ENCODE assay signal across 10 cellular contexts in the genomic region with DNA sequence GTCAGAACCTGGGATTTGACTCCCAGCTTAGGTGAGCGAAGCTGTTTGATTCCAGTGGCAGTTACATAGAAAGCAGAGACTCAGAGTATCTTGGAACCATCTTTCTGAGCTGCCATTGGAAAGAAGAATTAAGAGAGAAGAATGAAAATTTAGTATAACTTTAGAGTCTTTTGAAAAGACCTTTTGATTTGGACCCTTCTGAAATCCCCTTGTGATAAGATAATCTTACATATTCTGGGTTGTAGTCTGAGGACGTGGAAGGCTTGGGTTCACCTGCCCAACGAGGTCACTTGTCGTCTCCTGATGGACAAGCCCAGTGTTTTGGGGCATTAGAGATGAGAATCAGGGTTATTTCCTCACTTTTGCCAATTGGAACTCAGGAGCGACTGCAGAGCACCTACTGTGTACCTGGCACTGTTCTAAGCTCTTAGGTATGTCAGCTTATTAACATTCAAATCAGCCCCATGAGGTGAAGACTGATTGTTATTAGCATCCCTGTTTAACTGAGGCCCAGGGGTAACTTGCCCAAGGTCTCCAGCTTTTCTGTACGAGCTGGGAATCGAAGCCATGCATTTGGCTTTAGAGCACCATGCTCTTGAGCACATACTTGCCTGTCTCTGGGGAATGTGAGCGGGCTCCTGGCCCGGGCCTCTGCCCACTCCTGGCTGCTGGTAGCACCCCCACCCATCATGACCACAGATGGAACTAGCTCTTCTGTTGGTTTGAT. TPM values are rescaled to one million over a fixed set of nuclear protein-coding genes. Genes with fewer than 3 reads are reported as not detected.
DNase-seq lines count a peak whose midpoint lies in the region; ATAC-seq and TF ChIP-seq lines count a peak whose summit lies in the region.
"Had no signal": no experiment of that assay in that cellular context is flagged by ENCODE, and none has a peak within 500 bp of the region (broad histone marks: within the 10 kb centered on the region; RNA-seq: fewer than 3 reads in every experiment).

No MANE protein-coding gene starts in this region.

- H3K4me3 Mint-ChIP-seq in CD8-positive, alpha-beta memory T cell, result peak overlapping the region; percentile 71 to 91 (median 88)
- H3K4me3 Mint-ChIP-seq in IgD-negative memory B cell, result peak overlapping the region in 3 of 4 donors; percentile 12 to 98 (median 98)
- peak overlapping the region; percentile 94 for H3K4me3 Mint-ChIP-seq in chondrocyte (ENCODE audit: unreplicated experiment)

- no peak for TF ChIP-seq EP300 in neural cell (conservative IDR thresholded peaks at IDR 0.05; ENCODE audit: poor library complexity, severe bottlenecking)

- no peaks in the 10 kb centered on the region for H3K9me3 ChIP-seq in CD8-positive, alpha-beta memory T cell (ENCODE audit: low read length)
- H3K9me3 ChIP-seq in neural cell (ENCODE audit: low read length), result no peaks in the 10 kb centered on the region
- H3K9me3 ChIP-seq: esophagus squamous epithelium had no signal

- H3K9me2 ChIP-seq in neural cell (ENCODE audit: insufficient read depth, low read length), result no peaks in the 10 kb centered on the region

- no peaks in the 10 kb centered on the region for H3K27me3 ChIP-seq in CD8-positive, alpha-beta memory T cell (ENCODE audit: insufficient read depth, low read length, poor library complexity, severe bottlenecking)
- peaks cover 42% of the 10 kb centered on the region for H3K27me3 ChIP-seq in neural cell (ENCODE audit: insufficient read depth, low read depth, low read length)

- ATAC-seq in HG02938 (IDR thresholded peaks at IDR 0.05; ENCODE audit: unreplicated experiment) (no peak), GM21526 (IDR thresholded peaks at IDR 0.05; ENCODE audit: low FRiP score, unreplicated experiment) (no peak)

- no peaks in the 10 kb centered on the region for H3K36me3 ChIP-seq in CD8-positive, alpha-beta memory T cell (ENCODE audit: insufficient read depth, low read length)
- no peaks in the 10 kb centered on the region for H3K36me3 ChIP-seq in neural cell (ENCODE audit: insufficient read depth, low read length)
- H3K36me3 ChIP-seq: esophagus squamous epithelium had no signal

- H3K4me3 ChIP-seq in CD8-positive, alpha-beta memory T cell (ENCODE audit: low read length), result no peak overlapping the region
- no peak overlapping the region for H3K4me3 ChIP-seq in neural cell (ENCODE audit: low read length)

- DNase-seq in CD8-positive, alpha-beta memory T cell, result no peak
- DNase-seq in chondrocyte (ENCODE audit: low spot score) (no peak), NCI-H2171 (lab: John Stamatoyannopoulos, UW) (no peak), NCI-H2107 (lab: John Stamatoyannopoulos, UW) (no peak)
- DNase-seq: esophagus squamous epithelium, GOT3 had no signal

- no peak overlapping the region for H2AFZ ChIP-seq in neural cell (ENCODE audit: low read depth, low read length)

- H3K4me1 Mint-ChIP-seq in CD8-positive, alpha-beta memory T cell, result peaks cover 41 to 59% (median 50%) of the 10 kb centered on the region in 3 donors
- H3K4me1 Mint-ChIP-seq in IgD-negative memory B cell (peaks cover 24 to 26% (median 24%) of the 10 kb centered on the region in 3 donors), chondrocyte (ENCODE audit: low read depth) (peaks cover 38% of the 10 kb centered on the region)

- H3K27ac ChIP-seq in CD8-positive, alpha-beta memory T cell (ENCODE audit: low read depth, low read length), result no peak overlapping the region
- H3K27ac ChIP-seq in neural cell (ENCODE audit: low read length), result no peak overlapping the region

- no peak overlapping the region for H3K9ac ChIP-seq in neural cell (ENCODE audit: low read length)

- H3K4me1 ChIP-seq in CD8-positive, alpha-beta memory T cell (ENCODE audit: insufficient read depth, low read length), result peaks cover 32% of the 10 kb centered on the region

- H3K36me3 Mint-ChIP-seq in CD8-positive, alpha-beta memory T cell, result no peaks in the 10 kb centered on the region
- no peaks in the 10 kb centered on the region for H3K36me3 Mint-ChIP-seq in IgD-negative memory B cell
- peaks cover 1% of the 10 kb centered on the region for H3K36me3 Mint-ChIP-seq in chondrocyte (ENCODE audit: low read depth)

- H3F3A ChIP-seq in neural cell (ENCODE audit: insufficient read depth, low read length, poor library complexity, severe bottlenecking), result no peaks in the 10 kb centered on the region

- H3K9me3 Mint-ChIP-seq in CD8-positive, alpha-beta memory T cell, result no peaks in the 10 kb centered on the region
- no peaks in the 10 kb centered on the region for H3K9me3 Mint-ChIP-seq in IgD-negative memory B cell
- H3K9me3 Mint-ChIP-seq in chondrocyte (ENCODE audit: low read depth), result no peaks in the 10 kb centered on the region

- POLR2A ChIA-PET in CD8-positive, alpha-beta memory T cell (lab: Charles Lee), result interaction anchor here (1.7 kb wide), 1 partner anchor 13 kb away, joined by 11 read pairs; no protein-coding TSS in a partner anchor

- TF ChIP-seq CTCF in chondrocyte (IDR thresholded peaks at IDR 0.05) (peak; percentile 36), neural cell (IDR thresholded peaks at IDR 0.05; ENCODE audit: poor library complexity, severe bottlenecking) (peak; percentile 13)

- TF ChIP-seq RAD21 in neural cell (conservative IDR thresholded peaks at IDR 0.05), result no peak

- H3K27ac Mint-ChIP-seq in CD8-positive, alpha-beta memory T cell, result peak overlapping the region in 3 of 8 donors; percentile 48 to 60 (median 53)
- peak overlapping the region in 2 of 3 donors; percentile 55 to 85 for H3K27ac Mint-ChIP-seq in IgD-negative memory B cell
- H3K27ac Mint-ChIP-seq in chondrocyte (ENCODE audit: unreplicated experiment), result peak overlapping the region; percentile 52

- H3K4me2 ChIP-seq in neural cell (ENCODE audit: low read length), result no peak overlapping the region

- CTCF ChIA-PET in CD8-positive, alpha-beta memory T cell (lab: Charles Lee), result interaction anchor here (1.5 to 3.3 kb wide), 5 partner anchors 12 to 122 kb away, joined by 4 to 30 read pairs (median 9); no protein-coding TSS in a partner anchor

- peaks cover 9 to 29% of the 10 kb centered on the region in 2 donors for H3K27me3 Mint-ChIP-seq in CD8-positive, alpha-beta memory T cell
- H3K27me3 Mint-ChIP-seq in IgD-negative memory B cell (no peaks in the 10 kb centered on the region), chondrocyte (ENCODE audit: low read depth) (no peaks in the 10 kb centered on the region)

- no peaks in the 10 kb centered on the region for H3K79me2 ChIP-seq in neural cell (replicated peaks; ENCODE audit: insufficient read depth, low read length)

- no peaks in the 10 kb centered on the region for H4K20me1 ChIP-seq in neural cell (ENCODE audit: insufficient read depth)

TF ChIP-seq in neural cell, 6 proteins besides CTCF, POLR2A, EP300 and RAD21:
- no peak for TF ChIP-seq MXI1 (conservative IDR thresholded peaks at IDR 0.05; ENCODE audit: poor library complexity, severe bottlenecking)
- no peak for TF ChIP-seq TAF1 (IDR thresholded peaks at IDR 0.05; ENCODE audit: low read depth)
- no peak for TF ChIP-seq EZH2 (IDR thresholded peaks at IDR 0.05; ENCODE audit: borderline replicate concordance, insufficient read depth, low read length, poor library complexity, severe bottlenecking)
- no peak for TF ChIP-seq POLR2AphosphoS5 (IDR thresholded peaks at IDR 0.05)
- TF ChIP-seq, protein P1, sequence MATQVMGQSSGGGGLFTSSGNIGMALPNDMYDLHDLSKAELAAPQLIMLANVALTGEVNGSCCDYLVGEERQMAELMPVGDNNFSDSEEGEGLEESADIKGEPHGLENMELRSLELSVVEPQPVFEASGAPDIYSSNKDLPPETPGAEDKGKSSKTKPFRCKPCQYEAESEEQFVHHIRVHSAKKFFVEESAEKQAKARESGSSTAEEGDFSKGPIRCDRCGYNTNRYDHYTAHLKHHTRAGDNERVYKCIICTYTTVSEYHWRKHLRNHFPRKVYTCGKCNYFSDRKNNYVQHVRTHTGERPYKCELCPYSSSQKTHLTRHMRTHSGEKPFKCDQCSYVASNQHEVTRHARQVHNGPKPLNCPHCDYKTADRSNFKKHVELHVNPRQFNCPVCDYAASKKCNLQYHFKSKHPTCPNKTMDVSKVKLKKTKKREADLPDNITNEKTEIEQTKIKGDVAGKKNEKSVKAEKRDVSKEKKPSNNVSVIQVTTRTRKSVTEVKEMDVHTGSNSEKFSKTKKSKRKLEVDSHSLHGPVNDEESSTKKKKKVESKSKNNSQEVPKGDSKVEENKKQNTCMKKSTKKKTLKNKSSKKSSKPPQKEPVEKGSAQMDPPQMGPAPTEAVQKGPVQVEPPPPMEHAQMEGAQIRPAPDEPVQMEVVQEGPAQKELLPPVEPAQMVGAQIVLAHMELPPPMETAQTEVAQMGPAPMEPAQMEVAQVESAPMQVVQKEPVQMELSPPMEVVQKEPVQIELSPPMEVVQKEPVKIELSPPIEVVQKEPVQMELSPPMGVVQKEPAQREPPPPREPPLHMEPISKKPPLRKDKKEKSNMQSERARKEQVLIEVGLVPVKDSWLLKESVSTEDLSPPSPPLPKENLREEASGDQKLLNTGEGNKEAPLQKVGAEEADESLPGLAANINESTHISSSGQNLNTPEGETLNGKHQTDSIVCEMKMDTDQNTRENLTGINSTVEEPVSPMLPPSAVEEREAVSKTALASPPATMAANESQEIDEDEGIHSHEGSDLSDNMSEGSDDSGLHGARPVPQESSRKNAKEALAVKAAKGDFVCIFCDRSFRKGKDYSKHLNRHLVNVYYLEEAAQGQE (IDR thresholded peaks at IDR 0.05; ENCODE audit: borderline replicate concordance), result no peak
- no peak for TF ChIP-seq SMC3 (conservative IDR thresholded peaks at IDR 0.05; ENCODE audit: poor library complexity)
TF ChIP-seq in neural cell: peak in this region for 0.

RNA-seq across cellular contexts. Expression of a gene that starts 2.9 kb away (rescaled TPM):
- 10 to 100 TPM; 54.5 to 57.0 TPM for total RNA-seq in CD8-positive, alpha-beta memory T cell
- polyA plus RNA-seq in CD8-positive, alpha-beta memory T cell, result 1.8 TPM
- 4.3 TPM for polyA plus RNA-seq in IgD-negative memory B cell
- total RNA-seq in chondrocyte, result 18.5 to 32.6 TPM (median 31.4 TPM) in 3 replicates
- 0.47 and 0.90 TPM in 2 replicates for polyA plus RNA-seq in neural cell
- polyA minus RNA-seq in neural cell, result 0.73 and 1.4 TPM in 2 replicates
